In the genomic region with DNA sequence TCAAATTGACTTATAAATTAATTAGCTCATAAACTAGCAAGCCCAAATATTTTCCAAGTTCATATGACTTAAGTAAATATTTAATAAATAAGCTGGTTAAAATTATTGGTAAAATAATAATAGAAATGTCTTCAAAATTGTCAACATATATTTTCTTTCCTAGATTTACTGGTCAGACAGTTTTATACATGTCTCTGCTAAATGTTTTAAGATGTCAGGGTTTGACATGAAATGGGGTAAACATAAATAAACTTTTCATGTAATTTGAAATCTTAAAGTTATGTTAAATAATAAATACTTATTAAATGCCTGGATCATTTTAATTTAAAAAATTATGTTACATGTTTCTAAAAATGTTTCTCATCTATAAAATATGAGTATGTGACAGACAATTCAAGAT, we compare ENCODE assay signal across 19 cellular contexts. TPM values are rescaled to one million over a fixed set of nuclear protein-coding genes. Genes with fewer than 3 reads are reported as not detected.
DNase-seq lines count a peak whose midpoint lies in the region; ATAC-seq, FAIRE-seq and TF ChIP-seq lines count a peak whose summit lies in the region.
"Had no signal": no experiment of that assay in that cellular context is flagged by ENCODE, and none has a peak within 500 bp of the region (broad histone marks: within the 10 kb centered on the region; RNA-seq: fewer than 3 reads in every experiment).

No MANE protein-coding gene starts in this region.

- no peaks in the 10 kb centered on the region for H3K79me1 ChIP-seq in mesendoderm (ENCODE audit: low read length)

- H2AK5ac ChIP-seq in mesendoderm (ENCODE audit: low read length) = no peak overlapping the region

- no peak overlapping the region for H3K4me2 ChIP-seq in mesendoderm (ENCODE audit: low read length)
- H3K4me2 ChIP-seq: A549, GM23338 had no signal

- H2BK5ac ChIP-seq in mesendoderm (ENCODE audit: low read length) = no peak overlapping the region

- TF ChIP-seq CTCF in HEK293 (tag by site-specific recombination; IDR thresholded peaks at IDR 0.05) = no peak

- H4K5ac ChIP-seq in mesendoderm (ENCODE audit: low read length) = no peak overlapping the region

- H3K23ac ChIP-seq in mesendoderm (ENCODE audit: low read length) = no peak overlapping the region

- no peaks in the 10 kb centered on the region for H3K27me3 ChIP-seq in mesendoderm (ENCODE audit: insufficient read depth, low read length, poor library complexity)

- CTCF ChIA-PET in HEK293 (lab: Yijun Ruan, JAX) = interaction anchor here (0.7 kb wide), 1 partner anchor 599 kb away, joined by 4 read pairs; no protein-coding TSS in a partner anchor

- ATAC-seq in GM18858 (IDR thresholded peaks at IDR 0.05; ENCODE audit: unreplicated experiment) (no peak), GM18519 (IDR thresholded peaks at IDR 0.05; ENCODE audit: low FRiP score, unreplicated experiment) (no peak)
- ATAC-seq: A549, GM12878, GM23338 had no signal

- H2BK15ac ChIP-seq in mesendoderm (replicated peaks; ENCODE audit: low read depth) = no peak overlapping the region

- H3K18ac ChIP-seq in mesendoderm (ENCODE audit: low read length) = no peak overlapping the region

- no peaks in the 10 kb centered on the region for H3K79me2 ChIP-seq in mesendoderm (ENCODE audit: control insufficient read depth, insufficient read depth, low read length)

- H3K9me3 ChIP-seq in HEK293 (ENCODE audit: control insufficient read depth, insufficient read depth, low read depth, low read length) = no peaks in the 10 kb centered on the region
- H3K9me3 ChIP-seq: A549 had no signal

- H3K36me3 ChIP-seq in HEK293 (ENCODE audit: control insufficient read depth in 2 of 2, insufficient read depth in 1 of 2, low read length in 2 of 2) (no peaks in the 10 kb centered on the region), mesendoderm (ENCODE audit: control insufficient read depth, insufficient read depth, low read length) (no peaks in the 10 kb centered on the region)

- no peak overlapping the region for H3K9ac ChIP-seq in mesendoderm (ENCODE audit: low read length)

- DNase-seq in mesendoderm (no peak), HCEC 1CT (no peak)
- DNase-seq: AML-193; Caco-2; CD4-positive, alpha-beta T cell; DMS79; KG1 had no signal

- H3K27ac ChIP-seq in HEK293 (ENCODE audit: extremely low read depth, low read depth, low read length) (no peak overlapping the region), mesendoderm (ENCODE audit: low read depth, low read length) (no peak overlapping the region)
- H3K27ac ChIP-seq: A549, C4-2B had no signal

- H3K4me1 ChIP-seq in HEK293 (ENCODE audit: control insufficient read depth, insufficient read depth, low read length) (no peaks in the 10 kb centered on the region), mesendoderm (ENCODE audit: control insufficient read depth, low read depth, low read length) (peaks cover 3% of the 10 kb centered on the region)
- H3K4me1 ChIP-seq: A549, Caco-2 had no signal

- no peak overlapping the region for H3K56ac ChIP-seq in mesendoderm (ENCODE audit: low read length)

- no peak overlapping the region for H2BK120ac ChIP-seq in mesendoderm (ENCODE audit: low read depth, low read length)

- FAIRE-seq in TTC549 (lab: Jason Lieb, UNC) (peak; percentile 42), islet of Langerhans (lab: Jason Lieb, UNC) (peak; percentile 51)
- FAIRE-seq: A549, D721Med, GM12878, H54 had no signal

- H4K8ac ChIP-seq in mesendoderm (ENCODE audit: low read depth, low read length) = no peak overlapping the region

- POLR2A ChIA-PET in HEK293 (lab: Yijun Ruan, JAX) = no interaction called here

- H3K4me3 ChIP-seq in HEK293 (ENCODE audit: low read depth, low read length) (no peak overlapping the region), mesendoderm (ENCODE audit: low read length) (no peak overlapping the region)
- H3K4me3 ChIP-seq: A549, GM12878, GM23338 had no signal

- no peak overlapping the region for H3K4ac ChIP-seq in mesendoderm (ENCODE audit: low read depth, low read length)

TF ChIP-seq in HEK293, 187 proteins besides CTCF, POLR2A, EP300 and RAD21 (continues in another document):
- TF ChIP-seq ZNF366 (tag by site-specific recombination; conservative IDR thresholded peaks at IDR 0.05) (no peak), SETDB1 (IDR thresholded peaks at IDR 0.05; ENCODE audit: insufficient read length, low read length) (peak; percentile 83), ZNF354C (tag by site-specific recombination; IDR thresholded peaks at IDR 0.05; ENCODE audit: borderline replicate concordance, low read depth) (no peak), ZNF211 (tag by site-specific recombination; IDR thresholded peaks at IDR 0.05; ENCODE audit: low read depth) (no peak), ZNF529 (tag by site-specific recombination; IDR thresholded peaks at IDR 0.05; ENCODE audit: insufficient replicate concordance) (peak; percentile 20), ZNF626 (tag by site-specific recombination; IDR thresholded peaks at IDR 0.05) (no peak), ZNF10 (tag by site-specific recombination; IDR thresholded peaks at IDR 0.05) (no peak), ZNF501 (tag by site-specific recombination; IDR thresholded peaks at IDR 0.05) (no peak), ZFP69B (tag by site-specific recombination; IDR thresholded peaks at IDR 0.05) (no peak), KLF9 (tag by site-specific recombination; IDR thresholded peaks at IDR 0.05; ENCODE audit: low read depth) (no peak)
- TF ChIP-seq, protein P1, sequence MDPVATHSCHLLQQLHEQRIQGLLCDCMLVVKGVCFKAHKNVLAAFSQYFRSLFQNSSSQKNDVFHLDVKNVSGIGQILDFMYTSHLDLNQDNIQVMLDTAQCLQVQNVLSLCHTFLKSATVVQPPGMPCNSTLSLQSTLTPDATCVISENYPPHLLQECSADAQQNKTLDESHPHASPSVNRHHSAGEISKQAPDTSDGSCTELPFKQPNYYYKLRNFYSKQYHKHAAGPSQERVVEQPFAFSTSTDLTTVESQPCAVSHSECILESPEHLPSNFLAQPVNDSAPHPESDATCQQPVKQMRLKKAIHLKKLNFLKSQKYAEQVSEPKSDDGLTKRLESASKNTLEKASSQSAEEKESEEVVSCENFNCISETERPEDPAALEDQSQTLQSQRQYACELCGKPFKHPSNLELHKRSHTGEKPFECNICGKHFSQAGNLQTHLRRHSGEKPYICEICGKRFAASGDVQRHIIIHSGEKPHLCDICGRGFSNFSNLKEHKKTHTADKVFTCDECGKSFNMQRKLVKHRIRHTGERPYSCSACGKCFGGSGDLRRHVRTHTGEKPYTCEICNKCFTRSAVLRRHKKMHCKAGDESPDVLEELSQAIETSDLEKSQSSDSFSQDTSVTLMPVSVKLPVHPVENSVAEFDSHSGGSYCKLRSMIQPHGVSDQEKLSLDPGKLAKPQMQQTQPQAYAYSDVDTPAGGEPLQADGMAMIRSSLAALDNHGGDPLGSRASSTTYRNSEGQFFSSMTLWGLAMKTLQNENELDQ (tag by site-specific recombination; IDR thresholded peaks at IDR 0.05; ENCODE audit: low read depth) = no peak
- TF ChIP-seq, protein P2, sequence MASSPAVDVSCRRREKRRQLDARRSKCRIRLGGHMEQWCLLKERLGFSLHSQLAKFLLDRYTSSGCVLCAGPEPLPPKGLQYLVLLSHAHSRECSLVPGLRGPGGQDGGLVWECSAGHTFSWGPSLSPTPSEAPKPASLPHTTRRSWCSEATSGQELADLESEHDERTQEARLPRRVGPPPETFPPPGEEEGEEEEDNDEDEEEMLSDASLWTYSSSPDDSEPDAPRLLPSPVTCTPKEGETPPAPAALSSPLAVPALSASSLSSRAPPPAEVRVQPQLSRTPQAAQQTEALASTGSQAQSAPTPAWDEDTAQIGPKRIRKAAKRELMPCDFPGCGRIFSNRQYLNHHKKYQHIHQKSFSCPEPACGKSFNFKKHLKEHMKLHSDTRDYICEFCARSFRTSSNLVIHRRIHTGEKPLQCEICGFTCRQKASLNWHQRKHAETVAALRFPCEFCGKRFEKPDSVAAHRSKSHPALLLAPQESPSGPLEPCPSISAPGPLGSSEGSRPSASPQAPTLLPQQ (tag by site-specific recombination; IDR thresholded peaks at IDR 0.05) = no peak
- TF ChIP-seq, protein P3, sequence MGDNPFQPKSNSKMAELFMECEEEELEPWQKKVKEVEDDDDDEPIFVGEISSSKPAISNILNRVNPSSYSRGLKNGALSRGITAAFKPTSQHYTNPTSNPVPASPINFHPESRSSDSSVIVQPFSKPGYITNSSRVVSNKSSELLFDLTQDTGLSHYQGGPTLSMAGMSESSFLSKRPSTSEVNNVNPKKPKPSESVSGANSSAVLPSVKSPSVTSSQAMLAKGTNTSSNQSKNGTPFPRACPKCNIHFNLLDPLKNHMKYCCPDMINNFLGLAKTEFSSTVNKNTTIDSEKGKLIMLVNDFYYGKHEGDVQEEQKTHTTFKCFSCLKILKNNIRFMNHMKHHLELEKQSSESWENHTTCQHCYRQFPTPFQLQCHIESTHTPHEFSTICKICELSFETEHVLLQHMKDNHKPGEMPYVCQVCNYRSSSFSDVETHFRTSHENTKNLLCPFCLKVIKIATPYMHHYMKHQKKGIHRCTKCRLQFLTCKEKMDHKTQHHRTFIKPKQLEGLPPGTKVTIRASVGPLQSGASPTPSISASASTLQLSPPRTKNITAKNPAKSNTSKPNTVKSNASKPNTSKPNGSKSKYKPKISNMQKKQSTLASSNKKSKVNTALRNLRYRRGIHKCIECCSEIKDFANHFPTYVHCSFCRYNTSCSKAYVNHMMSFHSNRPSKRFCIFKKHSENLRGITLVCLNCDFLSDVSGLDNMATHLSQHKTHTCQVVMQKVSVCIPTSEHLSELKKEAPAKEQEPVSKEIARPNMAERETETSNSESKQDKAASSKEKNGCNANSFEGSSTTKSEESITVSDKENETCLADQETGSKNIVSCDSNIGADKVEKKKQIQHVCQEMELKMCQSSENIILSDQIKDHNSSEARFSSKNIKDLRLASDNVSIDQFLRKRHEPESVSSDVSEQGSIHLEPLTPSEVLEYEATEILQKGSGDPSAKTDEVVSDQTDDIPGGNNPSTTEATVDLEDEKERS (tag by site-specific recombination; IDR thresholded peaks at IDR 0.05) = no peak
- TF ChIP-seq, protein P4, sequence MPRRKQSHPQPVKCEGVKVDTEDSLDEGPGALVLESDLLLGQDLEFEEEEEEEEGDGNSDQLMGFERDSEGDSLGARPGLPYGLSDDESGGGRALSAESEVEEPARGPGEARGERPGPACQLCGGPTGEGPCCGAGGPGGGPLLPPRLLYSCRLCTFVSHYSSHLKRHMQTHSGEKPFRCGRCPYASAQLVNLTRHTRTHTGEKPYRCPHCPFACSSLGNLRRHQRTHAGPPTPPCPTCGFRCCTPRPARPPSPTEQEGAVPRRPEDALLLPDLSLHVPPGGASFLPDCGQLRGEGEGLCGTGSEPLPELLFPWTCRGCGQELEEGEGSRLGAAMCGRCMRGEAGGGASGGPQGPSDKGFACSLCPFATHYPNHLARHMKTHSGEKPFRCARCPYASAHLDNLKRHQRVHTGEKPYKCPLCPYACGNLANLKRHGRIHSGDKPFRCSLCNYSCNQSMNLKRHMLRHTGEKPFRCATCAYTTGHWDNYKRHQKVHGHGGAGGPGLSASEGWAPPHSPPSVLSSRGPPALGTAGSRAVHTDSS (tag by site-specific recombination; IDR thresholded peaks at IDR 0.05) = no peak

RNA-seq across cellular contexts. Expression of a gene that starts 18.3 kb away (rescaled TPM):
- polyA plus RNA-seq in mesendoderm (2013, experiment 1 of 2) = 0.06 TPM
- 0.10 TPM for polyA plus RNA-seq in mesendoderm (2013, experiment 2 of 2)
- polyA plus RNA-seq: A549, BJ, GM23338 had no signal
